ENCODE assay signal across 1 cellular context in the genomic region with DNA sequence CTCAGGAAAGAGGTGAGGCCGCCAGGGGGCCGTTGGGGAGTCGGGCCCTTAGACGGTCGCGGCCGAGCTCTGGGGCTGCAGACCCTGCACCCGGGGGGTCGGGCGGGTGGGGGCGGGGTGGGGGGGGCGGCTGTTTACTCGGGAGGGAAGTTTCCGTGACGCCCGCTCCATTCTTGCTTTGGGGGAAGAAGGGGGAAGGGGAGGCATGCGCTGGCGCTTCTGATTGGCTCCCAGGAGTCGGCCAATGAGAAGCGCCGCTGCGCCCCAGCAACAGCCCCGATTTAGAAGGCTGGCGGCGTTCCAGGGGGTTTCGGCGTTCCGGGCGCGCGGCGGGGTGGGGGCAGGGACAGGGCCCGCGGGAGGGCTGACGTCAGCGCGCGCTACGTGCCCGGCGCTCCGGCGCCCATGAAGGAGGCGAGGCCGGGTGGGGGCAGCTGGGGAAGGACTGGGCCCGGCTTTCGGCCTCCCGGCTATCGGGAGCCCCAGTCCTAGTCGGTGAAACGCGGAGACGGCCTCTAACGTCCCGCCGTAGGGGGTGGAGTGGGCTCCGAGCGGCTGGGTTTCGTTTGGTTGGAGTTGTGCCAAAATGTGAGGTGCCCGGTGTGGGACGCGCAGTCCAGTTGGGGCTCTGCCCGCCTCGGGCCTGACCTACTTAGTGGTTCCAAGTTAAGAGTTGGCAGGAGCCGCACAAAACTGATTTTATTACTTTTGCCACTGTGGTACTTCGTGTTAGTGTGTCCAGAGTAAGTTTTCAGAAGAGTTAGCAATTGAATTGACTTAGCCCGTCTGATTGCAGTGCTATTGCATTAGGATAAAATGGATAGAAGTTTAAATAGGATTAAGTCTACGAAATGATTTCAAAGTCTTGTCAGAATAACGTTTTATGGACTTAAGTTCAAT.
A peak's percentile ranks its signal among the peaks of the same experiment; 100 is the strongest.
TF ChIP-seq lines count a peak whose summit lies in the region.

No MANE protein-coding gene starts in this region.

TF ChIP-seq in WTC11, 78 proteins besides CTCF, POLR2A, EP300 and RAD21 (continued from another document):
- no peak for TF ChIP-seq ELF4 (CRISPR knock-in tag; IDR thresholded peaks at IDR 0.05; ENCODE audit: low read depth)
- TF ChIP-seq ATF3 (CRISPR knock-in tag; conservative IDR thresholded peaks at IDR 0.05) = no peak
- TF ChIP-seq NFYB (CRISPR knock-in tag; conservative IDR thresholded peaks at IDR 0.05; ENCODE audit: low read depth) = peak; percentile 71
- peak; percentile 36; the same call in 1 of the 2 replicates for TF ChIP-seq RORB (CRISPR knock-in tag; IDR thresholded peaks at IDR 0.05)
- TF ChIP-seq, protein P1, sequence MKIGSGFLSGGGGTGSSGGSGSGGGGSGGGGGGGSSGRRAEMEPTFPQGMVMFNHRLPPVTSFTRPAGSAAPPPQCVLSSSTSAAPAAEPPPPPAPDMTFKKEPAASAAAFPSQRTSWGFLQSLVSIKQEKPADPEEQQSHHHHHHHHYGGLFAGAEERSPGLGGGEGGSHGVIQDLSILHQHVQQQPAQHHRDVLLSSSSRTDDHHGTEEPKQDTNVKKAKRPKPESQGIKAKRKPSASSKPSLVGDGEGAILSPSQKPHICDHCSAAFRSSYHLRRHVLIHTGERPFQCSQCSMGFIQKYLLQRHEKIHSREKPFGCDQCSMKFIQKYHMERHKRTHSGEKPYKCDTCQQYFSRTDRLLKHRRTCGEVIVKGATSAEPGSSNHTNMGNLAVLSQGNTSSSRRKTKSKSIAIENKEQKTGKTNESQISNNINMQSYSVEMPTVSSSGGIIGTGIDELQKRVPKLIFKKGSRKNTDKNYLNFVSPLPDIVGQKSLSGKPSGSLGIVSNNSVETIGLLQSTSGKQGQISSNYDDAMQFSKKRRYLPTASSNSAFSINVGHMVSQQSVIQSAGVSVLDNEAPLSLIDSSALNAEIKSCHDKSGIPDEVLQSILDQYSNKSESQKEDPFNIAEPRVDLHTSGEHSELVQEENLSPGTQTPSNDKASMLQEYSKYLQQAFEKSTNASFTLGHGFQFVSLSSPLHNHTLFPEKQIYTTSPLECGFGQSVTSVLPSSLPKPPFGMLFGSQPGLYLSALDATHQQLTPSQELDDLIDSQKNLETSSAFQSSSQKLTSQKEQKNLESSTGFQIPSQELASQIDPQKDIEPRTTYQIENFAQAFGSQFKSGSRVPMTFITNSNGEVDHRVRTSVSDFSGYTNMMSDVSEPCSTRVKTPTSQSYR (CRISPR knock-in tag; IDR thresholded peaks at IDR 0.05) = peak; percentile 90
- peak; percentile 83; the same call in 1 of the 2 replicates for TF ChIP-seq CREM (CRISPR knock-in tag; IDR thresholded peaks at IDR 0.05)
- 0 out of 2 replicates have a peak, but pooled peaks have one; percentile 21 for TF ChIP-seq NR2C2 (CRISPR knock-in tag; IDR thresholded peaks at IDR 0.05)
- TF ChIP-seq IRF2 (CRISPR knock-in tag; IDR thresholded peaks at IDR 0.05; ENCODE audit: borderline replicate concordance, low read depth) = no peak
- TF ChIP-seq FOXK1 (CRISPR knock-in tag; IDR thresholded peaks at IDR 0.05) = peak; percentile 63; the same call in 1 of the 2 replicates
- peak; percentile 62; the same call in 1 of the 2 replicates for TF ChIP-seq HMGXB4 (CRISPR knock-in tag; IDR thresholded peaks at IDR 0.05)
